ENCODE assay signal across 12 cellular contexts in the genomic region with DNA sequence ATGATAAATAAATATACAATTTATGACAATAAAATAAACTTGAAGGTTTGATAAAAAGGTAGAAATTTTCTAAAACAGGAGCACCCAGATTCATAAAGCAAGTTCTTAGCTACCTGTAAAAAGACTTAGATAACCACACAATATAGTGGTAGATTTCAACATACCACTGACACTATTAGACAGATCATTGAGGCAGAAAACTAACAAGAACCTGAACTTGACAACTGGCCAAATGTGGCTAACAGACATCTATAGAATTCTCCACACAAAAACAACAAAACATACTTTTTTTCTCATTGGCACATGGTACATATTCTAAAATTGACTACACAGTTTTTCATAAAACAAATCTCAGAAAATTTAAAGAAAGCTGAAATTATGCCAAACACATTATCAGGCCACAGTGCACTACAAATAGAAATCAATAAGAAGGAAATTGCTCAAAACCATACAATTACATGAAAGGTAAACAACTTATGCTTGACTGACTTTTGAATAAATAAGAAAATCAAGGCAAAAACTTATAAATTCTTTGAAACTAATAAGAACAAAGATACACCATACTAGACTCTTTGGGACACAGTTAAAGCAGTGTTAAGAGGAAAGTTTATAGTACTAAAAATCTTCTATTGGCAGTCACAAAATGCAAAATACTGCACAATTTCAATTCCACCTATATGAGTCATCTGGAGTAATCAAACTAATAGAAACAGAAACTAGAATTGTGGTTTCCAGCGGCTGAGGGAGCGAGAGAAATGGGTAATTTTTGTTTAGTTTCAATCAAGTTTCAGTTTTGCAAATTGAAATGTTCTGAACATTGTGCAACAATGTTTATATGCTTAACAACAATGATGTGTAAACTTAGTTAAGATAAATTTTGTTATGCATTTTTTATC.
DNase-seq lines count a peak whose midpoint lies in the region; ATAC-seq and TF ChIP-seq lines count a peak whose summit lies in the region.
"Had no signal": no experiment of that assay in that cellular context is flagged by ENCODE, and none has a peak within 500 bp of the region (broad histone marks: within the 10 kb centered on the region; RNA-seq: fewer than 3 reads in every experiment).

No MANE protein-coding gene starts in this region.

- peak; percentile 97 for ATAC-seq in GM18502 (IDR thresholded peaks at IDR 0.05; ENCODE audit: poor library complexity, unreplicated experiment)
- ATAC-seq in GM19438 (IDR thresholded peaks at IDR 0.05; ENCODE audit: low read depth, unreplicated experiment) = peak; percentile 94
- ATAC-seq in HG02973 (IDR thresholded peaks at IDR 0.05; ENCODE audit: unreplicated experiment) = peak; percentile 91
- no peak for ATAC-seq in PC-3
- no peak for ATAC-seq in lower lobe of right lung
- ATAC-seq in HG02884 (IDR thresholded peaks at IDR 0.05; ENCODE audit: unreplicated experiment) = no peak
- no peak for ATAC-seq in right cardiac atrium
- ATAC-seq: Panc1 had no signal

- H3K4me1 ChIP-seq in PC-3 (ENCODE audit: insufficient read depth, low read length) = no peaks in the 10 kb centered on the region
- no peaks in the 10 kb centered on the region for H3K4me1 ChIP-seq in lower lobe of right lung
- no peaks in the 10 kb centered on the region for H3K4me1 ChIP-seq in ovary (ENCODE audit: insufficient read depth)
- H3K4me1 ChIP-seq in right cardiac atrium (ENCODE audit: control insufficient read depth, insufficient read depth, low read length) = no peaks in the 10 kb centered on the region

- H3K4me3 ChIP-seq in PC-3 (ENCODE audit: low read length) = no peak overlapping the region
- no peak overlapping the region for H3K4me3 ChIP-seq in lower lobe of right lung
- H3K4me3 ChIP-seq in ovary = no peak overlapping the region
- no peak overlapping the region for H3K4me3 ChIP-seq in right cardiac atrium (ENCODE audit: low read length)

- no TSS peak for BruUV-seq in PC-3 (replicated peaks; lab: Mats Ljungman, UMichigan)

- H4K20me1 ChIP-seq in PC-3 (ENCODE audit: low read length) = no peaks in the 10 kb centered on the region

- CTCF ChIA-PET in PC-3 (lab: Charles Lee) = no interaction called here

- WGBS in ovary, 3 donors = 72 to 78% (median 72%) methylated on average over 2 of the region's 2 CpGs
- 77% methylated on average over 2 of the region's 2 CpGs for WGBS in right cardiac atrium

- no peaks in the 10 kb centered on the region for H3F3A ChIP-seq in PC-3 (ENCODE audit: low read length, unreplicated experiment)

- no peak overlapping the region for H2AFZ ChIP-seq in PC-3 (ENCODE audit: low read length)

- DNase-seq in PC-3 (peak; percentile 29), lower lobe of right lung (no peak), ovary (no peak), right cardiac atrium (no peak)
- DNase-seq: activated CD4-positive, CD25-positive, alpha-beta regulatory T cell; Calu3 had no signal

- H3K79me2 ChIP-seq in PC-3 (ENCODE audit: low read length) = no peaks in the 10 kb centered on the region

- TF ChIP-seq CTCF in PC-3 (conservative IDR thresholded peaks at IDR 0.05; ENCODE audit: low read depth, low read length) (no peak), lower lobe of right lung (IDR thresholded peaks at IDR 0.05) (no peak), ovary (IDR thresholded peaks at IDR 0.05) (no peak)

- no peak for TF ChIP-seq POLR2A in ovary (IDR thresholded peaks at IDR 0.05)

- H3K9me3 ChIP-seq in PC-3 (ENCODE audit: low read length) (no peaks in the 10 kb centered on the region), lower lobe of right lung (no peaks in the 10 kb centered on the region), ovary (no peaks in the 10 kb centered on the region), right cardiac atrium (ENCODE audit: control insufficient read depth, low read length) (no peaks in the 10 kb centered on the region)

- H3K4me2 ChIP-seq in PC-3 (ENCODE audit: low read length) = no peak overlapping the region

- POLR2A ChIA-PET in PC-3 (lab: Charles Lee; ENCODE audit: unreplicated experiment) = no interaction called here

- H3K9me2 ChIP-seq in PC-3 (replicated peaks; ENCODE audit: low read length) = no peaks in the 10 kb centered on the region

- H3K36me3 ChIP-seq in PC-3 (ENCODE audit: low read depth, low read length) (no peaks in the 10 kb centered on the region), lower lobe of right lung (no peaks in the 10 kb centered on the region), ovary (no peaks in the 10 kb centered on the region)

- no peaks in the 10 kb centered on the region for H3K27me3 ChIP-seq in PC-3 (ENCODE audit: low read length)
- no peaks in the 10 kb centered on the region for H3K27me3 ChIP-seq in lower lobe of right lung (ENCODE audit: low read depth)
- H3K27me3 ChIP-seq in ovary = no peaks in the 10 kb centered on the region
- no peaks in the 10 kb centered on the region for H3K27me3 ChIP-seq in right cardiac atrium (ENCODE audit: control insufficient read depth, insufficient read depth)

- no peak overlapping the region for H3K9ac ChIP-seq in PC-3 (ENCODE audit: low read length)

- intact Hi-C loops in PC-3 (cut with micrococcal nuclease) (no loop called here), lower lobe of right lung (cut with DNase I) (no loop called here), ovary (cut with DNase I) (no loop called here), right cardiac atrium (cut with DNase I) (no loop called here)

- no peak for TF ChIP-seq EP300 in ovary (IDR thresholded peaks at IDR 0.05)

- H3K27ac ChIP-seq in PC-3 (ENCODE audit: low read length) = no peak overlapping the region
- no peak overlapping the region for H3K27ac ChIP-seq in lower lobe of right lung
- H3K27ac ChIP-seq in ovary = no peak overlapping the region
- H3K27ac ChIP-seq in right cardiac atrium (ENCODE audit: low read length) = no peak overlapping the region
- H3K27ac ChIP-seq: epithelial cell of prostate had no signal

Comparison
In these comparisons a context has a peak if more than half of its experiments do, and no peak if none do; other contexts are left out.
1. ATAC-seq: peak in GM18502 (single experiment), GM19438 (single experiment) and HG02973 (single experiment); none in PC-3 (single experiment), lower lobe of right lung (0 of 2), HG02884 (single experiment) and right cardiac atrium (0 of 2).